21 cellular contexts compared by ENCODE assay signal in genomic region chr11:68261006-68261405, GRCh38. TPM values are rescaled to one million over a fixed set of nuclear protein-coding genes. Genes with fewer than 3 reads are reported as not detected.
DNase-seq lines count a peak whose midpoint lies in the region; ATAC-seq, FAIRE-seq and TF ChIP-seq lines count a peak whose summit lies in the region.
"Had no signal": no experiment of that assay in that cellular context is flagged by ENCODE, and none has a peak within 500 bp of the region (broad histone marks: within the 10 kb centered on the region; RNA-seq: fewer than 3 reads in every experiment).

No MANE protein-coding gene starts in this region.

- no TSS peak for BruUV-seq in K562 (replicated peaks; lab: Mats Ljungman, UMichigan)

- H2BK15ac ChIP-seq in H9 (ENCODE audit: low read depth, low read length): no peak overlapping the region

- no peak overlapping the region for H4K12ac ChIP-seq in trophoblast cell (ENCODE audit: low read depth, low read length)

- no peak overlapping the region for H4K91ac ChIP-seq in H9 (ENCODE audit: insufficient read length, low read depth, low read length)
- no peak overlapping the region for H4K91ac ChIP-seq in trophoblast cell (ENCODE audit: low read depth, low read length)

- no peaks in the 10 kb centered on the region for H3K23me2 ChIP-seq in H9 (ENCODE audit: insufficient read length, low read depth, low read length, poor library complexity, severe bottlenecking)

- no peak for ATAC-seq in K562
- ATAC-seq in memory B cell (ENCODE audit: low read depth): no peak
- ATAC-seq: HepG2 had no signal

- no peak overlapping the region for H3K4ac ChIP-seq in H9 (ENCODE audit: low read depth, low read length)
- no peak overlapping the region for H3K4ac ChIP-seq in trophoblast cell (ENCODE audit: low read depth, low read length)

- no peaks in the 10 kb centered on the region; a peak in 1 of 5 replicates for H3K9me3 Mint-ChIP-seq in H9
- no peaks in the 10 kb centered on the region for H3K9me3 Mint-ChIP-seq in memory B cell
- H3K9me3 Mint-ChIP-seq: CD4-positive, CD25-positive, alpha-beta regulatory T cell; CD8-positive, alpha-beta memory T cell had no signal

- TF ChIP-seq CTCF in H9 (conservative IDR thresholded peaks at IDR 0.05): no peak
- TF ChIP-seq CTCF in K562 (IDR thresholded peaks at IDR 0.05 in 2 of 3, conservative IDR thresholded peaks at IDR 0.05 in 1 of 3; ENCODE audit: insufficient read depth in 2 of 3, low read depth in 1 of 3, low read length in 3 of 3): no peak
- no peak for TF ChIP-seq CTCF in D721Med (IDR thresholded peaks at IDR 0.05; ENCODE audit: insufficient read depth, missing control alignments)

- H3K27me3 Mint-ChIP-seq in H9 (ENCODE audit: low read depth) (peaks cover 12% of the 10 kb centered on the region), memory B cell (no peaks in the 10 kb centered on the region)
- H3K27me3 Mint-ChIP-seq: CD4-positive, CD25-positive, alpha-beta regulatory T cell had no signal

- H3K18ac ChIP-seq in H9 (ENCODE audit: insufficient read length, low read depth, low read length) (no peak overlapping the region), trophoblast cell (ENCODE audit: low read length) (no peak overlapping the region)

- H3K4me2 ChIP-seq in H9 (ENCODE audit: insufficient read depth, insufficient read length, low read length) (no peak overlapping the region), K562 (ENCODE audit: insufficient read depth, low read length) (no peak overlapping the region), trophoblast cell (ENCODE audit: low read length) (no peak overlapping the region)

- H3K27me3 ChIP-seq in H9 (ENCODE audit: insufficient read depth, low read length) (no peaks in the 10 kb centered on the region), K562 (ENCODE audit: control insufficient read depth in 2 of 2, insufficient read depth in 2 of 2, low read length in 2 of 2) (no peaks in the 10 kb centered on the region), trophoblast cell (ENCODE audit: insufficient read depth, low read length) (no peaks in the 10 kb centered on the region)
- H3K27me3 ChIP-seq: BE2C had no signal

- no peak for TF ChIP-seq POLR2A in K562 (conservative IDR thresholded peaks at IDR 0.05)

- peaks cover 8 to 10% of the 10 kb centered on the region in 2 experiments for H3K4me1 Mint-ChIP-seq in H9
- H3K4me1 Mint-ChIP-seq in memory B cell: peaks cover 22% of the 10 kb centered on the region

- no peak overlapping the region for H4K5ac ChIP-seq in H9 (ENCODE audit: insufficient read length, low read depth, low read length)

- H3K23ac ChIP-seq in H9 (ENCODE audit: insufficient read length, low read depth, low read length) (no peak overlapping the region), trophoblast cell (ENCODE audit: low read length) (no peak overlapping the region)

- H2BK120ac ChIP-seq in H9 (ENCODE audit: low read depth, low read length, poor library complexity, severe bottlenecking) (no peak overlapping the region), trophoblast cell (ENCODE audit: insufficient read depth, low read length, poor library complexity) (no peak overlapping the region)

- H3K14ac ChIP-seq in H9 (ENCODE audit: insufficient read depth, low read length) (no peak overlapping the region), trophoblast cell (ENCODE audit: low read length) (no peak overlapping the region)

- no peaks in the 10 kb centered on the region for H3K79me2 ChIP-seq in H9 (ENCODE audit: insufficient read depth, low read length)
- H3K79me2 ChIP-seq in K562 (ENCODE audit: control insufficient read depth, insufficient read depth, low read length): no peaks in the 10 kb centered on the region
- no peaks in the 10 kb centered on the region for H3K79me2 ChIP-seq in trophoblast cell (ENCODE audit: control insufficient read depth, insufficient read depth, low read length, poor library complexity)

- no peak for FAIRE-seq in K562 (lab: Jason Lieb, UNC)
- no peak for FAIRE-seq in D721Med (lab: Jason Lieb, UNC)
- FAIRE-seq: GM12892, GM18507, HepG2 had no signal

- H2AFZ ChIP-seq in H9 (ENCODE audit: low read length) (no peak overlapping the region), K562 (ENCODE audit: low read depth, low read length) (no peak overlapping the region), trophoblast cell (ENCODE audit: insufficient read depth, low read length, poor library complexity) (no peak overlapping the region)

- no peak overlapping the region for H2AK5ac ChIP-seq in H9 (ENCODE audit: insufficient read length, low read length)
- H2AK5ac ChIP-seq in trophoblast cell (ENCODE audit: low read length): no peak overlapping the region

- H3K9ac ChIP-seq in H9 (ENCODE audit: extremely low read depth, insufficient read length, low read length) (no peak overlapping the region), K562 (ENCODE audit: insufficient read depth in 1 of 2, low read depth in 2 of 2, low read length in 2 of 2) (peak overlapping the region in 1 of 2 experiments; percentile 18; a peak in 1 of 4 replicates), trophoblast cell (ENCODE audit: low read length) (no peak overlapping the region)

- intact Hi-C loops in K562 (cut with micrococcal nuclease): no loop called here

- DNase-seq in H9: peak; percentile 16
- DNase-seq in K562 (ENCODE audit: extremely low read depth in 1 of 4, low spot score in 3 of 4): no peak
- no peak for DNase-seq in memory B cell (ENCODE audit: low spot score in 2 of 2)
- DNase-seq in D721Med (ENCODE audit: insufficient read length, low spot score): no peak
- no peak for DNase-seq in HUDEP-2 (lab: John Stamatoyannopoulos, UW; ENCODE audit: unreplicated experiment in 76 of 76)
- no peak for DNase-seq in NAMALWA (ENCODE audit: low spot score)
- no peak for DNase-seq in trophoblast cell
- DNase-seq: 8988T; BE2C; C1 segment of cervical spinal cord; CD4-positive, CD25-positive, alpha-beta regulatory T cell; CD8-positive, alpha-beta memory T cell; DMS153; DMS79; GDM1; GOT3; H7 had no signal

- in situ Hi-C loops in K562 (cut with MboI): no loop called here

- CTCF ChIA-PET in K562 (lab: Yijun Ruan, JAX; ENCODE audit: low intra/inter-chr PET ratio): no interaction called here

- H3K4me1 ChIP-seq in H9 (ENCODE audit: insufficient read depth, low read length) (peaks cover 3% of the 10 kb centered on the region; the same call in 1 of the 2 replicates), K562 (replicated peaks in 1 of 2; ENCODE audit: control insufficient read depth in 2 of 2, insufficient read depth in 2 of 2, low read length in 2 of 2) (peaks cover 6 to 13% of the 10 kb centered on the region in 2 experiments; a peak in 4 of 5 replicates), trophoblast cell (ENCODE audit: control insufficient read depth in 1 of 2, insufficient read depth in 2 of 2, low read length in 2 of 2) (no peaks in the 10 kb centered on the region)
- H3K4me1 ChIP-seq: BE2C had no signal

- no peaks in the 10 kb centered on the region for H3K9me3 ChIP-seq in H9 (ENCODE audit: control insufficient read depth, low read depth, low read length)
- H3K9me3 ChIP-seq in K562 (replicated peaks; ENCODE audit: control insufficient read depth, insufficient read depth, low read depth, low read length): no peaks in the 10 kb centered on the region
- H3K9me3 ChIP-seq in trophoblast cell (ENCODE audit: insufficient read depth, low read depth, low read length): peaks cover 2% of the 10 kb centered on the region
- H3K9me3 ChIP-seq: BE2C, Caco-2 had no signal

- POLR2A ChIA-PET in K562 (lab: Yijun Ruan, JAX): interaction anchor here (0.6 to 2.9 kb wide), 3 partner anchors 9 to 324 kb away, joined by 3 to 23 read pairs (median 6); partner anchors contain the start of gene C11orf24

- no peak for TF ChIP-seq RAD21 in K562 (CRISPR knock-in tag; conservative IDR thresholded peaks at IDR 0.05 in 1 of 2, IDR thresholded peaks at IDR 0.05 in 1 of 2)

- H3K4me3 ChIP-seq in K562: no peak overlapping the region
- no peak overlapping the region for H3K4me3 ChIP-seq in trophoblast cell (ENCODE audit: low read depth, low read length)

- H3K4me3 Mint-ChIP-seq in H9 (no peak overlapping the region), memory B cell (no peak overlapping the region)
- H3K4me3 Mint-ChIP-seq: CD4-positive, CD25-positive, alpha-beta regulatory T cell; CD8-positive, alpha-beta memory T cell had no signal

- H3K27ac ChIP-seq in H9 (ENCODE audit: insufficient read length, low read depth, low read length) (no peak overlapping the region), K562 (ENCODE audit: extremely low read depth, low read depth, low read length) (no peak overlapping the region), trophoblast cell (ENCODE audit: low read depth, low read length) (no peak overlapping the region)

- no peak overlapping the region for H3T11ph ChIP-seq in H9 (ENCODE audit: low read length)

- H3K56ac ChIP-seq in H9 (ENCODE audit: insufficient read length, low read depth, low read length): no peak overlapping the region

- no peaks in the 10 kb centered on the region for H3K79me1 ChIP-seq in H9 (ENCODE audit: insufficient read depth, low read depth, low read length, poor library complexity, severe bottlenecking)
- no peaks in the 10 kb centered on the region for H3K79me1 ChIP-seq in trophoblast cell (ENCODE audit: low read length)

- TF ChIP-seq EP300 in K562 (IDR thresholded peaks at IDR 0.05; ENCODE audit: low read length): no peak

- H2BK20ac ChIP-seq in H9 (ENCODE audit: low read depth, low read length, poor library complexity, severe bottlenecking): no peak overlapping the region

- H4K8ac ChIP-seq in H9 (replicated peaks; ENCODE audit: insufficient read length, low read depth, low read length) (no peak overlapping the region), trophoblast cell (ENCODE audit: low read depth, low read length) (no peak overlapping the region)

- H3K9me1 ChIP-seq in K562 (ENCODE audit: control insufficient read depth, insufficient read depth, low read length): peaks cover 4% of the 10 kb centered on the region

- H3K27ac Mint-ChIP-seq in H9 (no peak overlapping the region), memory B cell (peak overlapping the region; percentile 55)
- H3K27ac Mint-ChIP-seq: CD4-positive, CD25-positive, alpha-beta regulatory T cell had no signal

- WGBS in H9 (ENCODE audit: extremely low coverage, insufficient read length, low lambda C conversion rate): no CpG with 5 or more reads among the region's 15 CpGs
- WGBS in K562 (ENCODE audit: insufficient coverage, low coverage, missing lambda C conversion rate): 83% methylated on average over 14 of the region's 15 CpGs
- no CpG with 5 or more reads among the region's 15 CpGs for WGBS in trophoblast cell (ENCODE audit: extremely low coverage, insufficient coverage, insufficient read length)

- H3K36me3 ChIP-seq in K562 (ENCODE audit: control insufficient read depth, insufficient read depth, low read length) (peaks cover 52% of the 10 kb centered on the region; the same call in 2 of the 3 replicates), trophoblast cell (ENCODE audit: control insufficient read depth in 1 of 2, insufficient read depth in 2 of 2, low read length in 2 of 2) (peaks cover 31 to 47% of the 10 kb centered on the region in 2 experiments)

- H3K36me3 Mint-ChIP-seq in H9 (ENCODE audit: insufficient read depth in 1 of 3, low read depth in 3 of 3) (peaks cover 29 to 54% (median 43%) of the 10 kb centered on the region in 3 experiments), memory B cell (peaks cover 27% of the 10 kb centered on the region)

- no peaks in the 10 kb centered on the region for H4K20me1 ChIP-seq in H9 (ENCODE audit: control insufficient read depth, insufficient read depth, insufficient read length)
- H4K20me1 ChIP-seq in K562 (replicated peaks; ENCODE audit: control insufficient read depth, insufficient read depth, low read length): peaks cover 3% of the 10 kb centered on the region; the same call in 1 of the 2 replicates

- H2BK12ac ChIP-seq in H9 (ENCODE audit: insufficient read length, low read depth, low read length): no peak overlapping the region
- H2BK12ac ChIP-seq in trophoblast cell (ENCODE audit: low read length): no peak overlapping the region

- H2BK5ac ChIP-seq in H9 (ENCODE audit: insufficient read length, low read length) (no peak overlapping the region), trophoblast cell (ENCODE audit: low read depth, low read length, poor library complexity) (no peak overlapping the region)

RNA-seq across cellular contexts. Expression of gene C11orf24, which starts 10.8 kb away (rescaled TPM):
- total RNA-seq in H9 (2021) (46.8 and 50.5 TPM in 2 replicates), K562 (2014; rRNA removed) (50.5 and 57.6 TPM in 2 replicates), K562 (2014; rRNA removed; fragmentation: Illumina TruSeq; extraction: Trizol) (30.2 and 30.8 TPM in 2 replicates), K562 (2015; rRNA removed; fragmentation: Illumina TruSeq; extraction: Trizol) (31.7 and 32.5 TPM in 2 replicates), K562 (2021) (64.9 and 66.0 TPM in 2 replicates)
- 53.7 and 91.3 TPM in 2 replicates for total RNA-seq in K562 (2011; cell fraction: chromatin; rRNA removed; ENCODE audit: low replicate concordance)
- total RNA-seq in K562 (2011; cell fraction: nucleolus; rRNA removed): 78.4 and 79.7 TPM in 2 replicates
- total RNA-seq in K562 (2011; cell fraction: nucleoplasm; rRNA removed): 73.5 and 93.0 TPM in 2 replicates
- polyA plus RNA-seq in K562 (2011; rRNA removed) (23.6 and 34.9 TPM in 2 replicates), K562 (2014; fragmentation: Illumina TruSeq; extraction: Trizol) (47.0 and 49.5 TPM in 2 replicates), K562 (2014; fragmentation: Nextera tagmentation; extraction: Ambion mirVana) (1 to 10 TPM; 2.0 to 4.4 TPM), K562 (2014; rRNA removed) (52.5 and 65.2 TPM in 2 replicates)
- 42.1 and 76.0 TPM in 2 replicates for polyA plus RNA-seq in K562 (2011; cell fraction: cytosol; rRNA removed)
- polyA plus RNA-seq in K562 (2011; cell fraction: nucleus; rRNA removed): 53.0 and 81.1 TPM in 2 replicates
- 38.0 and 127 TPM in 2 replicates for polyA plus RNA-seq in K562 (2012)
- polyA minus RNA-seq in K562 (2011; rRNA and poly(A)+ RNA removed): 22.4 and 23.0 TPM in 2 replicates
- 27.9 and 31.7 TPM in 2 replicates for polyA minus RNA-seq in K562 (2011; cell fraction: cytosol; rRNA and poly(A)+ RNA removed)
- 25.2 and 34.9 TPM in 2 replicates for polyA minus RNA-seq in K562 (2011; cell fraction: nucleus; rRNA and poly(A)+ RNA removed)
- polyA plus RNA-seq in trophoblast cell (2013): 50.4 and 51.7 TPM in 2 replicates

RNA-seq across cellular contexts. Expression of gene KMT5B, which starts 47.9 kb away (rescaled TPM):
- total RNA-seq in H9 (2021) (61.2 and 61.6 TPM in 2 replicates), K562 (2014; rRNA removed) (15.5 and 20.8 TPM in 2 replicates), K562 (2014; rRNA removed; fragmentation: Illumina TruSeq; extraction: Trizol) (24.6 and 29.4 TPM in 2 replicates), K562 (2015; rRNA removed; fragmentation: Illumina TruSeq; extraction: Trizol) (21.3 and 22.0 TPM in 2 replicates), K562 (2021) (22.7 and 24.7 TPM in 2 replicates)
- 25.4 and 66.1 TPM in 2 replicates for total RNA-seq in K562 (2011; cell fraction: chromatin; rRNA removed; ENCODE audit: low replicate concordance)
- total RNA-seq in K562 (2011; cell fraction: nucleolus; rRNA removed): 10.5 and 14.7 TPM in 2 replicates
- total RNA-seq in K562 (2011; cell fraction: nucleoplasm; rRNA removed): 19.0 and 28.4 TPM in 2 replicates
- polyA plus RNA-seq in K562 (2011; rRNA removed) (18.9 and 20.9 TPM in 2 replicates), K562 (2014; fragmentation: Illumina TruSeq; extraction: Trizol) (27.3 and 29.2 TPM in 2 replicates), K562 (2014; fragmentation: Nextera tagmentation; extraction: Ambion mirVana) (1 to 10 TPM; 7.3 to 7.4 TPM), K562 (2014; rRNA removed) (16.3 and 20.4 TPM in 2 replicates)
- 4.5 and 9.3 TPM in 2 replicates for polyA plus RNA-seq in K562 (2011; cell fraction: cytosol; rRNA removed)
- polyA plus RNA-seq in K562 (2011; cell fraction: nucleus; rRNA removed): 13.0 and 16.5 TPM in 2 replicates
- polyA plus RNA-seq in K562 (2012): 18.2 and 21.9 TPM in 2 replicates
- polyA minus RNA-seq in K562 (2011; rRNA and poly(A)+ RNA removed): 31.7 and 36.9 TPM in 2 replicates
- polyA minus RNA-seq in K562 (2011; cell fraction: cytosol; rRNA and poly(A)+ RNA removed): 9.8 and 10.7 TPM in 2 replicates
- 10.1 and 14.9 TPM in 2 replicates for polyA minus RNA-seq in K562 (2011; cell fraction: nucleus; rRNA and poly(A)+ RNA removed)
- polyA plus RNA-seq in trophoblast cell (2013): 33.8 and 36.8 TPM in 2 replicates

RNA-seq across cellular contexts. Expression of gene LRP5, which starts 51.4 kb away (rescaled TPM):
- 38.4 and 41.3 TPM in 2 replicates for total RNA-seq in H9 (2021)
- 28.3 and 69.8 TPM in 2 replicates for total RNA-seq in K562 (2011; cell fraction: chromatin; rRNA removed; ENCODE audit: low replicate concordance)
- 63.7 and 66.6 TPM in 2 replicates for total RNA-seq in K562 (2011; cell fraction: nucleolus; rRNA removed)
- total RNA-seq in K562 (2011; cell fraction: nucleoplasm; rRNA removed): 37.9 and 42.2 TPM in 2 replicates
- total RNA-seq in K562 (2014; rRNA removed): 14.9 and 23.8 TPM in 2 replicates
- 2.1 and 3.1 TPM in 2 replicates for total RNA-seq in K562 (2014; rRNA removed; fragmentation: Illumina TruSeq; extraction: Trizol)
- 13.6 and 15.3 TPM in 2 replicates for total RNA-seq in K562 (2015; rRNA removed; fragmentation: Illumina TruSeq; extraction: Trizol)
- 43.1 and 44.2 TPM in 2 replicates for total RNA-seq in K562 (2021)
- polyA plus RNA-seq in K562 (2011; rRNA removed): 5.1 and 11.0 TPM in 2 replicates
- polyA plus RNA-seq in K562 (2011; cell fraction: cytosol; rRNA removed): 9.1 and 15.7 TPM in 2 replicates
- 16.9 and 36.4 TPM in 2 replicates for polyA plus RNA-seq in K562 (2011; cell fraction: nucleus; rRNA removed)
- 24.9 and 36.3 TPM in 2 replicates for polyA plus RNA-seq in K562 (2012)
- polyA plus RNA-seq in K562 (2014; fragmentation: Illumina TruSeq; extraction: Trizol): 13.5 and 28.2 TPM in 2 replicates
- under 1 TPM; 0.48 to 0.63 TPM for polyA plus RNA-seq in K562 (2014; fragmentation: Nextera tagmentation; extraction: Ambion mirVana)
- 16.1 and 17.6 TPM in 2 replicates for polyA plus RNA-seq in K562 (2014; rRNA removed)
- polyA minus RNA-seq in K562 (2011; rRNA and poly(A)+ RNA removed): 7.7 and 11.3 TPM in 2 replicates
- 21.3 and 34.5 TPM in 2 replicates for polyA minus RNA-seq in K562 (2011; cell fraction: cytosol; rRNA and poly(A)+ RNA removed)
- polyA minus RNA-seq in K562 (2011; cell fraction: nucleus; rRNA and poly(A)+ RNA removed): 24.4 and 27.9 TPM in 2 replicates
- 16.1 and 17.7 TPM in 2 replicates for polyA plus RNA-seq in trophoblast cell (2013)
